ENCODE assay signal across 19 cellular contexts in genomic region chr14:99507860-99508640, GRCh38. TPM values are rescaled to one million over a fixed set of nuclear protein-coding genes. Genes with fewer than 3 reads are reported as not detected.
A peak's percentile ranks its signal among the peaks of the same experiment; 100 is the strongest.
DNase-seq lines count a peak whose midpoint lies in the region; ATAC-seq and TF ChIP-seq lines count a peak whose summit lies in the region.
"Had no signal": no experiment of that assay in that cellular context is flagged by ENCODE, and none has a peak within 500 bp of the region (broad histone marks: within the 10 kb centered on the region; RNA-seq: fewer than 3 reads in every experiment).

No MANE protein-coding gene starts in this region.

- no peak for ATAC-seq in effector memory CD8-positive, alpha-beta T cell (replicated peaks)
- ATAC-seq: stimulated activated memory B cell treated with anti-CD40 and anti-IgM and Interleukin-4, amounts not matched to agents 10 μg/mL and 1 μg/mL and 100 μg/mL, for 72 hours had no signal

- intact Hi-C loops in lower leg skin (cut with DNase I; ENCODE audit: low total_unique reads): no loop called here

- peak; percentile 54 for DNase-seq in Ammon's horn (ENCODE audit: low spot score)
- DNase-seq in GM13977 (ENCODE audit: low spot score): peak; percentile 13
- DNase-seq in effector memory CD8-positive, alpha-beta T cell: no peak
- peak; percentile 69 for DNase-seq in osteocyte (ENCODE audit: extremely low spot score, unreplicated experiment)
- no peak for DNase-seq in epidermal melanocyte (ENCODE audit: insufficient read length, low spot score)
- no peak for DNase-seq in NCI-H128 (lab: John Stamatoyannopoulos, UW; ENCODE audit: unreplicated experiment)
- DNase-seq in lower leg skin (ENCODE audit: low spot score in 2 of 2): no peak
- DNase-seq in activated CD4-positive, CD25-positive, alpha-beta regulatory T cell treated with anti-CD3 and anti-CD28 coated beads, Interleukin-2, amount 50 U/mL, for 72 hours: no peak
- DNase-seq: activated CD4-positive, alpha-beta T cell treated with anti-CD3 and anti-CD28 coated beads, Interleukin-2, amount 50 U/mL, for 1 hour; AML-193; COR-L47; EL; erythroblast; NCI-H1417; NCI-H2171; SHP77 had no signal

- peaks cover 88% of the 10 kb centered on the region for H3K36me3 Mint-ChIP-seq in effector memory CD8-positive, alpha-beta T cell (ENCODE audit: insufficient read depth)
- H3K36me3 Mint-ChIP-seq in osteocyte (ENCODE audit: unreplicated experiment): peaks cover 59% of the 10 kb centered on the region

- 91 to 92% methylated on average over 13 of the region's 13 CpGs for WGBS in lower leg skin, 2 donors

- no peaks in the 10 kb centered on the region for H3K4me1 Mint-ChIP-seq in effector memory CD8-positive, alpha-beta T cell (ENCODE audit: low read depth in 2 of 2)
- H3K4me1 Mint-ChIP-seq in osteocyte (ENCODE audit: unreplicated experiment): peaks cover 25% of the 10 kb centered on the region
- H3K4me1 Mint-ChIP-seq: stimulated activated memory B cell treated with anti-CD40 and anti-IgM and Interleukin-4, amounts not matched to agents 10 μg/mL and 1 μg/mL and 100 μg/mL, for 72 hours had no signal

- no peak overlapping the region for H3K4me3 ChIP-seq in lower leg skin (ENCODE audit: low read depth, poor library complexity, severe bottlenecking)
- H3K4me3 ChIP-seq: right atrium auricular region, tibial nerve had no signal

- no peak for TF ChIP-seq CTCF in GM13977 (IDR thresholded peaks at IDR 0.05; ENCODE audit: extremely low read depth, insufficient read depth, missing control alignments)
- TF ChIP-seq CTCF in osteocyte (IDR thresholded peaks at IDR 0.05): no peak
- TF ChIP-seq CTCF in lower leg skin (IDR thresholded peaks at IDR 0.05): no peak

- H3K27ac Mint-ChIP-seq in effector memory CD8-positive, alpha-beta T cell: peak overlapping the region; percentile 41 to 78
- no peak overlapping the region for H3K27ac Mint-ChIP-seq in osteocyte (ENCODE audit: unreplicated experiment)
- H3K27ac Mint-ChIP-seq: stimulated activated memory B cell treated with anti-CD40 and anti-IgM and Interleukin-4, amounts not matched to agents 10 μg/mL and 1 μg/mL and 100 μg/mL, for 72 hours had no signal

- in situ Hi-C loops in GM13977 (cut with MboI; ENCODE audit: low pct_unique_long_range_greater_than_20kb, low sequenced_read_pairs, unreplicated experiment): no loop called here

- TF ChIP-seq POLR2A in lower leg skin (IDR thresholded peaks at IDR 0.05): no peak

- H3K27me3 Mint-ChIP-seq in effector memory CD8-positive, alpha-beta T cell: no peaks in the 10 kb centered on the region
- H3K27me3 Mint-ChIP-seq in osteocyte (ENCODE audit: unreplicated experiment): no peaks in the 10 kb centered on the region
- H3K27me3 Mint-ChIP-seq: stimulated activated memory B cell treated with anti-CD40 and anti-IgM and Interleukin-4, amounts not matched to agents 10 μg/mL and 1 μg/mL and 100 μg/mL, for 72 hours had no signal

- H3K9me3 Mint-ChIP-seq in effector memory CD8-positive, alpha-beta T cell: no peaks in the 10 kb centered on the region
- H3K9me3 Mint-ChIP-seq in osteocyte (ENCODE audit: unreplicated experiment): no peaks in the 10 kb centered on the region
- H3K9me3 Mint-ChIP-seq: stimulated activated memory B cell treated with anti-CD40 and anti-IgM and Interleukin-4, amounts not matched to agents 10 μg/mL and 1 μg/mL and 100 μg/mL, for 72 hours had no signal

- H3K4me3 Mint-ChIP-seq in effector memory CD8-positive, alpha-beta T cell: peak overlapping the region in 1 of 2 donors; percentile 15
- H3K4me3 Mint-ChIP-seq in osteocyte (ENCODE audit: unreplicated experiment): no peak overlapping the region
- H3K4me3 Mint-ChIP-seq: stimulated activated memory B cell treated with anti-CD40 and anti-IgM and Interleukin-4, amounts not matched to agents 10 μg/mL and 1 μg/mL and 100 μg/mL, for 72 hours had no signal

RNA-seq across cellular contexts. Expression of gene CCNK, which starts 26.8 kb away (rescaled TPM):
- 55.8 and 57.4 TPM in 2 replicates for total RNA-seq in osteocyte
- 10 to 100 TPM; 15.0 to 29.4 (median 25.3) TPM for total RNA-seq in lower leg skin

RNA-seq across cellular contexts. Expression of gene SETD3, which starts 27.4 kb away (rescaled TPM):
- 49.1 and 49.8 TPM in 2 replicates for total RNA-seq in osteocyte
- 10 to 100 TPM; 36.8 to 62.5 (median 47.6) TPM for total RNA-seq in lower leg skin

Comparison
In these comparisons a context has a peak if more than half of its experiments do, and no peak if none do; other contexts are left out.
1. DNase-seq: peak in Ammon's horn (single experiment), GM13977 (single experiment) and osteocyte (single experiment); none in effector memory CD8-positive, alpha-beta T cell (0 of 3), epidermal melanocyte (single experiment), NCI-H128 (single experiment), lower leg skin (0 of 2) and activated CD4-positive, CD25-positive, alpha-beta regulatory T cell treated with anti-CD3 and anti-CD28 coated beads, Interleukin-2, amount 50 U/mL, for 72 hours (single experiment).